ENCODE assay signal across 8 cellular contexts in the genomic region with DNA sequence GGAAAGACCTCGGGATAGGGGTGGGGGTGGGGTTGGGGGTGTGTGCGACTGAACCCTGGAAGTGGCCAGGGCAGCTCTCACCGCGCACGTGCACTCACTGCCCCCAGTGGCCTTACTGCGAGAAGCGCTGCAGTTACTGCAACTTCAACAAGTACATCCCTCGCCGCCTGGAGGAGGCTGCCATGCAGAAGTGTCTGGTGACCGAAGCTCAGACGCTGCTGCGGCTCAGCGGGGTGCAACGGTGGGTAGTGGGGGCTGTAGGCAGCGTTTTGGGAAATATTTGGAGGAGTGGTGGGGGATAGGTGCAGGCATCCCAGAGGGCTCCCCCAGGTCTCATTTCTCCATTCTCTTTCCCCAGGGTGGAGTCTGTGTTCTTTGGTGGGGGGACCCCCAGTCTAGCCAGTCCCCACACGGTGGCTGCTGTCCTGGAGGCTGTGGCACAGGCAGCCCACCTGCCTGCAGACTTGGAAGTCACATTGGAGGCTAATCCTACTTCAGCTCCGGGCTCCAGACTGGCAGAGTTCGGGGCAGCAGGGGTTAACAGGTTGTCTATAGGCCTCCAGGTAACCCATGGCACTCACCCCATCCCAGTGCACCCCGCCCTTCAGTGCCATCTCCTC. TPM values are rescaled to one million over a fixed set of nuclear protein-coding genes. Genes with fewer than 3 reads are reported as not detected.
DNase-seq lines count a peak whose midpoint lies in the region; ATAC-seq, FAIRE-seq and TF ChIP-seq lines count a peak whose summit lies in the region.

No MANE protein-coding gene starts in this region.

- H3K36me3 ChIP-seq in KOPT-K1 (ENCODE audit: insufficient read depth, low read length): peaks cover 34% of the 10 kb centered on the region

- peak overlapping the region; percentile 36 to 81 (median 71) for H3K27ac Mint-ChIP-seq in nephron
- H3K27ac Mint-ChIP-seq in stimulated activated naive CD8-positive, alpha-beta T cell treated with anti-CD3 and anti-CD28 coated beads, Interleukin-15, Interleukin-2, amounts not matched to agents 100 ng/mL and 50 ng/mL, for 24 hours: peak overlapping the region; percentile 84

- FAIRE-seq in RCC 7860 (lab: Jason Lieb, UNC): no peak

- no peaks in the 10 kb centered on the region for H3K9me3 Mint-ChIP-seq in nephron
- no peaks in the 10 kb centered on the region for H3K9me3 Mint-ChIP-seq in stimulated activated naive CD8-positive, alpha-beta T cell treated with anti-CD3 and anti-CD28 coated beads, Interleukin-15, Interleukin-2, amounts not matched to agents 100 ng/mL and 50 ng/mL, for 24 hours

- H3K9me3 ChIP-seq in KOPT-K1 (ENCODE audit: insufficient read depth, low read length, poor library complexity, severe bottlenecking): no peaks in the 10 kb centered on the region

- H3K4me1 Mint-ChIP-seq in nephron: peaks cover 19% of the 10 kb centered on the region
- H3K4me1 Mint-ChIP-seq in stimulated activated naive CD8-positive, alpha-beta T cell treated with anti-CD3 and anti-CD28 coated beads, Interleukin-15, Interleukin-2, amounts not matched to agents 100 ng/mL and 50 ng/mL, for 24 hours (ENCODE audit: low read depth): peaks cover 30% of the 10 kb centered on the region

- ATAC-seq in HG03432 (IDR thresholded peaks at IDR 0.05; ENCODE audit: unreplicated experiment): no peak

- H3K27ac ChIP-seq in KOPT-K1 (ENCODE audit: low read depth, low read length, poor library complexity, severe bottlenecking): peak overlapping the region; percentile 70

- peaks cover 20% of the 10 kb centered on the region for H3K36me3 Mint-ChIP-seq in nephron (ENCODE audit: low read depth)
- H3K36me3 Mint-ChIP-seq in stimulated activated naive CD8-positive, alpha-beta T cell treated with anti-CD3 and anti-CD28 coated beads, Interleukin-15, Interleukin-2, amounts not matched to agents 100 ng/mL and 50 ng/mL, for 24 hours (ENCODE audit: low read depth): peaks cover 4% of the 10 kb centered on the region

- TF ChIP-seq CTCF in nephron (IDR thresholded peaks at IDR 0.05; ENCODE audit: unreplicated experiment in 3 of 3): peak; percentile 31 to 55 (median 50)

- in situ Hi-C loops in G401 (cut with HindIII; ENCODE audit: low sequenced_read_pairs): no loop called here

- H3K4me3 Mint-ChIP-seq in nephron: peak overlapping the region; percentile 77 to 91 (median 90)
- peak overlapping the region; percentile 91 for H3K4me3 Mint-ChIP-seq in stimulated activated naive CD8-positive, alpha-beta T cell treated with anti-CD3 and anti-CD28 coated beads, Interleukin-15, Interleukin-2, amounts not matched to agents 100 ng/mL and 50 ng/mL, for 24 hours

- DNase-seq in G401 (ENCODE audit: low spot score) (peak; percentile 75), RCC 7860 (ENCODE audit: low spot score) (peak; percentile 59), fibroblast of peridontal ligament (ENCODE audit: extremely low read depth) (peak; percentile 71)
- peak; percentile 30 to 50 for DNase-seq in activated T-helper 1 cell treated with anti-CD3 and anti-CD28 coated beads, Interleukin-2, amount 50 U/mL, for 16 hours (ENCODE audit: low read depth in 1 of 2, low spot score in 1 of 2)

- peaks cover 27% of the 10 kb centered on the region for H3K27me3 Mint-ChIP-seq in nephron (ENCODE audit: low read depth)
- H3K27me3 Mint-ChIP-seq in stimulated activated naive CD8-positive, alpha-beta T cell treated with anti-CD3 and anti-CD28 coated beads, Interleukin-15, Interleukin-2, amounts not matched to agents 100 ng/mL and 50 ng/mL, for 24 hours: peaks cover 4% of the 10 kb centered on the region

RNA-seq across cellular contexts. Expression of a gene that starts 1.0 kb away (rescaled TPM):
- 31.9 and 34.5 TPM in 2 replicates for total RNA-seq in G401 (2014; rRNA removed; shearing (Covaris generic))

RNA-seq across cellular contexts. Expression of a gene that starts 11.0 kb away (rescaled TPM):
- not detected in 2 replicates for total RNA-seq in G401 (2014; rRNA removed; shearing (Covaris generic))

RNA-seq across cellular contexts. Expression of a gene that starts 28.6 kb away (rescaled TPM):
- 0.58 and 1.7 TPM in 2 replicates for total RNA-seq in G401 (2014; rRNA removed; shearing (Covaris generic))

RNA-seq across cellular contexts. Expression of a gene that starts 52.9 kb away (rescaled TPM):
- total RNA-seq in G401 (2014; rRNA removed; shearing (Covaris generic)): 2.3 and 2.8 TPM in 2 replicates

RNA-seq across cellular contexts. Expression of a gene that starts 53.6 kb away (rescaled TPM):
- total RNA-seq in G401 (2014; rRNA removed; shearing (Covaris generic)): 58.8 and 69.4 TPM in 2 replicates
